9 cellular contexts compared by ENCODE assay signal in genomic region chr7:30469303-30469702, GRCh38. TPM values are rescaled to one million over a fixed set of nuclear protein-coding genes. Genes with fewer than 3 reads are reported as not detected.
DNase-seq lines count a peak whose midpoint lies in the region; ATAC-seq lines count a peak whose summit lies in the region.
"Had no signal": no experiment of that assay in that cellular context is flagged by ENCODE, and none has a peak within 500 bp of the region (broad histone marks: within the 10 kb centered on the region; RNA-seq: fewer than 3 reads in every experiment).

No MANE protein-coding gene starts in this region.

- peaks cover 18% of the 10 kb centered on the region for H3K36me3 Mint-ChIP-seq in activated T-helper 1 cell treated with anti-CD3 and anti-CD28 coated beads, Interleukin-12 subunit alpha, Interleukin-12 subunit beta, Interleukin-2, Interleukin-4 antibody, amounts not matched to agents 30 ng/mL and 10 ng/mL and 1 ng/mL, durations not matched to agents 14 hours and 24 hours and 36 hours (ENCODE audit: low read depth)

- DNase-seq in DMS79 treated with DMSO at 0.1 percent for 48 hours (lab: John Stamatoyannopoulos, UW) (peak; percentile 72), DMS79 (lab: John Stamatoyannopoulos, UW) (no peak), left cardiac atrium (peak; percentile 94), pulmonary artery endothelial cell (ENCODE audit: low read depth, low spot score) (peak; percentile 99), NOMO-1 treated with DMSO at 0.1 percent for 48 hours (lab: John Stamatoyannopoulos, UW; ENCODE audit: unreplicated experiment) (no peak)
- no peak for DNase-seq in activated T-helper 1 cell treated with anti-CD3 and anti-CD28 coated beads, Interleukin-12 subunit alpha, Interleukin-12 subunit beta, Interleukin-2, Interleukin-4 antibody, amounts not matched to agents 30 ng/mL and 10 ng/mL and 1 ng/mL, durations not matched to agents 14 hours and 24 hours and 36 hours (ENCODE audit: low spot score)

- no peak overlapping the region for H3K27ac Mint-ChIP-seq in activated T-helper 1 cell treated with anti-CD3 and anti-CD28 coated beads, Interleukin-12 subunit alpha, Interleukin-12 subunit beta, Interleukin-2, Interleukin-4 antibody, amounts not matched to agents 30 ng/mL and 10 ng/mL and 1 ng/mL, durations not matched to agents 14 hours and 24 hours and 36 hours
- H3K27ac Mint-ChIP-seq: T-helper 1 cell treated with Interleukin-12 subunit alpha and Interleukin-12 subunit beta and Interleukin-4 antibody, amounts not matched to agents 30 μg/mL and 1 μg/mL, for 36 hours had no signal

- ATAC-seq in left cardiac atrium = peak; percentile 73 to 91
- ATAC-seq in GM21825 (IDR thresholded peaks at IDR 0.05; ENCODE audit: unreplicated experiment) = no peak

- no peak overlapping the region for H3K4me3 Mint-ChIP-seq in activated T-helper 1 cell treated with anti-CD3 and anti-CD28 coated beads, Interleukin-12 subunit alpha, Interleukin-12 subunit beta, Interleukin-2, Interleukin-4 antibody, amounts not matched to agents 30 ng/mL and 10 ng/mL and 1 ng/mL, durations not matched to agents 14 hours and 24 hours and 36 hours
- H3K4me3 Mint-ChIP-seq: T-helper 1 cell treated with Interleukin-12 subunit alpha and Interleukin-12 subunit beta and Interleukin-4 antibody, amounts not matched to agents 30 μg/mL and 1 μg/mL, for 36 hours had no signal

- no peaks in the 10 kb centered on the region for H3K9me3 Mint-ChIP-seq in activated T-helper 1 cell treated with anti-CD3 and anti-CD28 coated beads, Interleukin-12 subunit alpha, Interleukin-12 subunit beta, Interleukin-2, Interleukin-4 antibody, amounts not matched to agents 30 ng/mL and 10 ng/mL and 1 ng/mL, durations not matched to agents 14 hours and 24 hours and 36 hours
- H3K9me3 Mint-ChIP-seq: T-helper 1 cell treated with Interleukin-12 subunit alpha and Interleukin-12 subunit beta and Interleukin-4 antibody, amounts not matched to agents 30 μg/mL and 1 μg/mL, for 36 hours had no signal

- intact Hi-C loops in left cardiac atrium (cut with DNase I) = no loop called here
- intact Hi-C loops in activated T-helper 1 cell treated with anti-CD3 and anti-CD28 coated beads, Interleukin-12 subunit alpha, Interleukin-12 subunit beta, Interleukin-2, Interleukin-4 antibody, amounts not matched to agents 30 ng/mL and 10 ng/mL and 1 ng/mL, durations not matched to agents 14 hours and 24 hours and 36 hours (cut with micrococcal nuclease) = no loop called here

- peak overlapping the region; percentile 65 for H3K27ac ChIP-seq in adipose tissue (ENCODE audit: low read depth, low read length)

- H3K27me3 Mint-ChIP-seq in activated T-helper 1 cell treated with anti-CD3 and anti-CD28 coated beads, Interleukin-12 subunit alpha, Interleukin-12 subunit beta, Interleukin-2, Interleukin-4 antibody, amounts not matched to agents 30 ng/mL and 10 ng/mL and 1 ng/mL, durations not matched to agents 14 hours and 24 hours and 36 hours (ENCODE audit: insufficient read depth) = no peaks in the 10 kb centered on the region

- 17 to 62% (median 20%) methylated on average over 5 of the region's 5 CpGs for WGBS in adipose tissue, 3 donors

- H3K4me1 Mint-ChIP-seq in activated T-helper 1 cell treated with anti-CD3 and anti-CD28 coated beads, Interleukin-12 subunit alpha, Interleukin-12 subunit beta, Interleukin-2, Interleukin-4 antibody, amounts not matched to agents 30 ng/mL and 10 ng/mL and 1 ng/mL, durations not matched to agents 14 hours and 24 hours and 36 hours (ENCODE audit: low read depth) = peaks cover 79% of the 10 kb centered on the region

RNA-seq across cellular contexts. Expression of gene NOD1, which starts 9.3 kb away (rescaled TPM):
- polyA plus RNA-seq in adipose tissue = 10 to 100 TPM in 2 of 3 donors, 1 to 10 TPM in 1; 2.7 to 24.1 (median 18.8) TPM
- total RNA-seq in left cardiac atrium = 10 to 100 TPM; 10.6 to 18.1 TPM
- total RNA-seq in pulmonary artery endothelial cell = 14.6 and 16.6 TPM in 2 replicates
- total RNA-seq in activated T-helper 1 cell treated with anti-CD3 and anti-CD28 coated beads, Interleukin-12 subunit alpha, Interleukin-12 subunit beta, Interleukin-2, Interleukin-4 antibody, amounts not matched to agents 30 ng/mL and 10 ng/mL and 1 ng/mL, durations not matched to agents 14 hours and 24 hours and 36 hours = 9.1 and 13.1 TPM in 2 replicates

RNA-seq across cellular contexts. Expression of gene GGCT, which starts 35.3 kb away (rescaled TPM):
- 100 to 1,000 TPM in 2 of 3 donors, 10 to 100 TPM in 1; 33.3 to 242 (median 148) TPM for polyA plus RNA-seq in adipose tissue
- total RNA-seq in left cardiac atrium (10 to 100 TPM; 22.0 to 31.7 TPM), pulmonary artery endothelial cell (37.2 and 48.9 TPM in 2 replicates)
- 75.4 and 79.0 TPM in 2 replicates for total RNA-seq in activated T-helper 1 cell treated with anti-CD3 and anti-CD28 coated beads, Interleukin-12 subunit alpha, Interleukin-12 subunit beta, Interleukin-2, Interleukin-4 antibody, amounts not matched to agents 30 ng/mL and 10 ng/mL and 1 ng/mL, durations not matched to agents 14 hours and 24 hours and 36 hours

Comparison
In these comparisons a context has a peak if more than half of its experiments do, and no peak if none do; other contexts are left out.
1. DNase-seq: peak in DMS79 treated with DMSO at 0.1 percent for 48 hours (single experiment), left cardiac atrium (single experiment) and pulmonary artery endothelial cell (single experiment); none in DMS79 (single experiment), activated T-helper 1 cell treated with anti-CD3 and anti-CD28 coated beads, Interleukin-12 subunit alpha, Interleukin-12 subunit beta, Interleukin-2, Interleukin-4 antibody, amounts not matched to agents 30 ng/mL and 10 ng/mL and 1 ng/mL, durations not matched to agents 14 hours and 24 hours and 36 hours (single experiment) and NOMO-1 treated with DMSO at 0.1 percent for 48 hours (single experiment).